7 cellular contexts compared by ENCODE assay signal in genomic region chr7:39453743-39454355, GRCh38.
DNase-seq lines count a peak whose midpoint lies in the region; ATAC-seq and TF ChIP-seq lines count a peak whose summit lies in the region.

No MANE protein-coding gene starts in this region.

- no peak overlapping the region for H3K27ac Mint-ChIP-seq in stimulated activated naive B cell treated with anti-CD40 and anti-IgM and Interleukin-4, amounts not matched to agents 10 μg/mL and 1 μg/mL and 100 μg/mL, for 72 hours

- H3K9me3 Mint-ChIP-seq in stimulated activated naive B cell treated with anti-CD40 and anti-IgM and Interleukin-4, amounts not matched to agents 10 μg/mL and 1 μg/mL and 100 μg/mL, for 72 hours = no peaks in the 10 kb centered on the region

- no peaks in the 10 kb centered on the region for H3K9me3 ChIP-seq in SJCRH30 (replicated peaks)
- no peaks in the 10 kb centered on the region for H3K9me3 ChIP-seq in adrenal gland (replicated peaks in 1 of 3)
- no peaks in the 10 kb centered on the region for H3K9me3 ChIP-seq in left lung

- in situ Hi-C loops in G401 (cut with HindIII; ENCODE audit: low sequenced_read_pairs) = no loop called here

- WGBS in adrenal gland, 4 donors = 32 to 39% (median 39%) methylated on average over 5 of the region's 5 CpGs

- ATAC-seq in GM19463 (IDR thresholded peaks at IDR 0.05; ENCODE audit: unreplicated experiment) = peak; percentile 82
- peak; percentile 69 for ATAC-seq in HG03571 (IDR thresholded peaks at IDR 0.05; ENCODE audit: unreplicated experiment)
- peak; percentile 55 for ATAC-seq in left lung
- peak; percentile 78 to 86 for ATAC-seq in stimulated activated naive B cell treated with anti-CD40 and anti-IgM and Interleukin-4, amounts not matched to agents 10 μg/mL and 1 μg/mL and 100 μg/mL, for 72 hours (replicated peaks)

- TF ChIP-seq POLR2A in adrenal gland (IDR thresholded peaks at IDR 0.05) = no peak

- intact Hi-C loops in adrenal gland (cut with DNase I) (no loop called here), left lung (cut with DNase I) (no loop called here)

- H3K4me1 ChIP-seq in SJCRH30 (no peaks in the 10 kb centered on the region), adrenal gland (replicated peaks in 1 of 2) (no peaks in the 10 kb centered on the region), left lung (no peaks in the 10 kb centered on the region)

- H3K27me3 ChIP-seq in SJCRH30 = peaks cover 3% of the 10 kb centered on the region; the same call in 1 of the 2 replicates
- no peaks in the 10 kb centered on the region for H3K27me3 ChIP-seq in adrenal gland
- peaks cover 0 to 4% of the 10 kb centered on the region in 2 donors for H3K27me3 ChIP-seq in left lung

- H3K36me3 ChIP-seq in SJCRH30 (no peaks in the 10 kb centered on the region), adrenal gland (replicated peaks in 1 of 2) (no peaks in the 10 kb centered on the region), left lung (no peaks in the 10 kb centered on the region)

- H3K4me3 ChIP-seq in SJCRH30 = no peak overlapping the region
- no peak overlapping the region for H3K4me3 ChIP-seq in adrenal gland
- no peak overlapping the region for H3K4me3 ChIP-seq in left lung

- H3K4me3 Mint-ChIP-seq in stimulated activated naive B cell treated with anti-CD40 and anti-IgM and Interleukin-4, amounts not matched to agents 10 μg/mL and 1 μg/mL and 100 μg/mL, for 72 hours = no peak overlapping the region

- H3K4me1 Mint-ChIP-seq in stimulated activated naive B cell treated with anti-CD40 and anti-IgM and Interleukin-4, amounts not matched to agents 10 μg/mL and 1 μg/mL and 100 μg/mL, for 72 hours = no peaks in the 10 kb centered on the region

- DNase-seq in G401 (ENCODE audit: low spot score) = peak; percentile 27
- DNase-seq in SJCRH30 = peak; percentile 50 to 80
- peak; percentile 37 to 75 (median 59) for DNase-seq in adrenal gland
- no peak for DNase-seq in left lung
- DNase-seq in stimulated activated naive B cell treated with anti-CD40 and anti-IgM and Interleukin-4, amounts not matched to agents 10 μg/mL and 1 μg/mL and 100 μg/mL, for 72 hours = peak; percentile 22

- TF ChIP-seq CTCF in adrenal gland (IDR thresholded peaks at IDR 0.05) = peak; percentile 46 to 68 (median 51)
- peak; percentile 57 to 76 for TF ChIP-seq CTCF in left lung (IDR thresholded peaks at IDR 0.05)

- H3K27ac ChIP-seq in SJCRH30 (no peak overlapping the region), adrenal gland (no peak overlapping the region), left lung (no peak overlapping the region)

- H3K36me3 Mint-ChIP-seq in stimulated activated naive B cell treated with anti-CD40 and anti-IgM and Interleukin-4, amounts not matched to agents 10 μg/mL and 1 μg/mL and 100 μg/mL, for 72 hours = no peaks in the 10 kb centered on the region

- H3K27me3 Mint-ChIP-seq in stimulated activated naive B cell treated with anti-CD40 and anti-IgM and Interleukin-4, amounts not matched to agents 10 μg/mL and 1 μg/mL and 100 μg/mL, for 72 hours = peaks cover 4 to 5% of the 10 kb centered on the region in 2 donors

Comparison
In these comparisons a context has a peak if more than half of its experiments do, and no peak if none do; other contexts are left out.
1. DNase-seq: peak in G401 (single experiment), SJCRH30 (2 of 2), adrenal gland (7 of 7) and stimulated activated naive B cell treated with anti-CD40 and anti-IgM and Interleukin-4, amounts not matched to agents 10 μg/mL and 1 μg/mL and 100 μg/mL, for 72 hours (single experiment); none in left lung (0 of 2).
2. Peak in every context shown above with its lines, with median percentiles within 50 percentile points of each other: ATAC-seq.